Comparison of ENCODE assay signal across 9 cellular contexts in genomic region chr2:37851428-37851827, GRCh38.
A peak's percentile ranks its signal among the peaks of the same experiment; 100 is the strongest.
DNase-seq lines count a peak whose midpoint lies in the region; ATAC-seq and TF ChIP-seq lines count a peak whose summit lies in the region.
"Had no signal": no experiment of that assay in that cellular context is flagged by ENCODE, and none has a peak within 500 bp of the region (broad histone marks: within the 10 kb centered on the region; RNA-seq: fewer than 3 reads in every experiment).

No MANE protein-coding gene starts in this region.

- no peak for TF ChIP-seq CTCF in lower lobe of right lung (IDR thresholded peaks at IDR 0.05)
- no peak for TF ChIP-seq CTCF in psoas muscle (IDR thresholded peaks at IDR 0.05)

- TF ChIP-seq POLR2A in GM18505 (IDR thresholded peaks at IDR 0.05; ENCODE audit: borderline replicate concordance, extremely low read depth, insufficient read depth, insufficient read length) = no peak

- intact Hi-C loops in lower lobe of right lung (cut with DNase I) = no loop called here
- intact Hi-C loops in psoas muscle (cut with DNase I) = no loop called here

- H3K9me3 ChIP-seq in lower lobe of right lung (no peaks in the 10 kb centered on the region), psoas muscle (no peaks in the 10 kb centered on the region)

- H3K36me3 ChIP-seq in lower lobe of right lung = no peaks in the 10 kb centered on the region
- no peaks in the 10 kb centered on the region for H3K36me3 ChIP-seq in psoas muscle (ENCODE audit: insufficient read depth in 1 of 2, low read depth in 1 of 2)

- ATAC-seq in GM18505 (IDR thresholded peaks at IDR 0.05; ENCODE audit: unreplicated experiment) (peak; percentile 24), GM21423 (IDR thresholded peaks at IDR 0.05; ENCODE audit: unreplicated experiment) (peak; percentile 35), HG03460 (IDR thresholded peaks at IDR 0.05; ENCODE audit: unreplicated experiment) (peak; percentile 38), lower lobe of right lung (peak in 1 of 2 donors; percentile 25), psoas muscle (no peak)

- H3K4me3 ChIP-seq in lower lobe of right lung (no peak overlapping the region), psoas muscle (no peak overlapping the region)

- H3K4me1 ChIP-seq in lower lobe of right lung (peaks cover 30% of the 10 kb centered on the region), psoas muscle (peaks cover 12% of the 10 kb centered on the region)

- DNase-seq in lower lobe of right lung (no peak), anterior cingulate cortex (lab: John Stamatoyannopoulos, UW) (no peak), dedifferentiated amniotic fluid mesenchymal stem cell (ENCODE audit: extremely low spot score) (no peak), NCI-H446 (lab: John Stamatoyannopoulos, UW) (no peak), psoas muscle (no peak)
- DNase-seq: stimulated activated CD4-positive, alpha-beta T cell treated with anti-CD3 and anti-CD28 coated beads, Interleukin-4, amount 100 ng/mL, for 4 hours had no signal

- 62 to 65% (median 65%) methylated on average over 4 of the region's 4 CpGs for WGBS in psoas muscle, 3 donors

- peak overlapping the region; percentile 29 for H3K27ac ChIP-seq in lower lobe of right lung
- no peak overlapping the region for H3K27ac ChIP-seq in psoas muscle

- H3K27me3 ChIP-seq in lower lobe of right lung (ENCODE audit: low read depth) = no peaks in the 10 kb centered on the region
- no peaks in the 10 kb centered on the region for H3K27me3 ChIP-seq in psoas muscle (ENCODE audit: insufficient read depth in 3 of 3, low read length in 2 of 3)

Comparison
In these comparisons a context has a peak if more than half of its experiments do, and no peak if none do; other contexts are left out.
1. ATAC-seq: peak in GM18505 (single experiment), GM21423 (single experiment) and HG03460 (single experiment); none in psoas muscle (0 of 4).